In genomic region chr7:151411551-151411950, GRCh38 we compare ENCODE assay signal across 1 cellular context.
TF ChIP-seq lines count a peak whose summit lies in the region.

No MANE protein-coding gene starts in this region.

TF ChIP-seq in H1, 55 proteins besides CTCF, POLR2A, EP300 and RAD21:
- TF ChIP-seq BCL11A (IDR thresholded peaks at IDR 0.05; ENCODE audit: low read depth in 2 of 2, low read length in 2 of 2) (no peak), KDM5A (IDR thresholded peaks at IDR 0.05; ENCODE audit: low read length) (no peak), JUND (IDR thresholded peaks at IDR 0.05; ENCODE audit: low read length) (no peak), NRF1 (IDR thresholded peaks at IDR 0.05; ENCODE audit: low read depth, low read length) (no peak), MAFK (IDR thresholded peaks at IDR 0.05; ENCODE audit: low read depth, low read length) (no peak), RFX5 (IDR thresholded peaks at IDR 0.05; ENCODE audit: borderline replicate concordance, low read depth, low read length) (no peak), SRF (IDR thresholded peaks at IDR 0.05; ENCODE audit: low read depth, low read length) (no peak)
